ENCODE assay signal across 9 cellular contexts in the genomic region with DNA sequence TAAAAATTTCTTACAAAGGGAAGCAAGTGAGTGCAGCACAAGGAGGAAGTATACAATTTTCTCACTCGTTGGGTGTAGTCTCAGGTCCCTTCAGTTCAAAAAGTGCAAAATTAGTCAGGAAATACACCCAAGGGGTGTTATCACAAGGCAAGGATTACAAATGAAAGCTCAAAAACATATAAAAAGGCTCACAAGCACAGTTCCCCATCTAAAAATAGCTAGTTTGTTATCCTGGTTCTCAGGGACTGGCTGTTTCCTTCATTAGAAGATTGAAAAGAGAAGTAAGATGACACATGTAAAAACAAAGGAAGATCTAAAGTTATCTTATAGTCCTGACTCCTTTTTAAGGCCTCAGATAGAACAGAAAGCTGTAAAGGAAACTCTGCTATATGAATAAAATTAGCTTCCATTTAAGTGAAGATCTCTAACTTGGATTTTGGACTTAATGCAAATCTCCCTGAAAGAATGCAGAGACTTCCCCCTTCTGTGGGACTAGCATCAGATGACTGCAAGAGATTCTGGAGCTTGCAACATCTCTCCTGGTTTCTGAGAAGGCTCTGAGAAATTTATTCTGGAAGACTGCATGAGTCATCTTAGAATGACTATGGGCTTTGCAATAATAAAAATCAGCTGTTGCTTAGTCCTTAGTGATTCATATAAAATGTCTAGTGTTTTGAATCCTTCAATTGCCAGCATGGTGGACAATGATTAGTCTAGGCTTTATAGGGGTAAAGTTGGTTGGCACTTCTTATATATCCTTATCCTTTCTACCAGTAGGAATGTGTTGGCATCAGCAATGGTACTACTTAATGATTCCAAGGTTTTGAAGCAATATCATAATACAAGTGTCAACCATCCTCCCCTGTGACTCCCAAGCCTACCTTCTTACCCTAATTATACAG. TPM values are rescaled to one million over a fixed set of nuclear protein-coding genes. Genes with fewer than 3 reads are reported as not detected.
DNase-seq lines count a peak whose midpoint lies in the region; ATAC-seq and TF ChIP-seq lines count a peak whose summit lies in the region.
"Had no signal": no experiment of that assay in that cellular context is flagged by ENCODE, and none has a peak within 500 bp of the region (broad histone marks: within the 10 kb centered on the region; RNA-seq: fewer than 3 reads in every experiment).

No MANE protein-coding gene starts in this region.

- in situ Hi-C loops in astrocyte of the spinal cord (cut with HindIII; ENCODE audit: low sequenced_read_pairs): no loop called here

- H3K27ac Mint-ChIP-seq in activated naive CD8-positive, alpha-beta T cell treated with anti-CD3 and anti-CD28 coated beads for 36 hours: no peak overlapping the region

- no peak overlapping the region for H3K4me3 ChIP-seq in astrocyte of the spinal cord (ENCODE audit: low read depth, low read length)

- H3K36me3 Mint-ChIP-seq in activated naive CD8-positive, alpha-beta T cell treated with anti-CD3 and anti-CD28 coated beads for 36 hours: no peaks in the 10 kb centered on the region

- H3K4me1 Mint-ChIP-seq in activated naive CD8-positive, alpha-beta T cell treated with anti-CD3 and anti-CD28 coated beads for 36 hours: peaks cover 4% of the 10 kb centered on the region

- DNase-seq in KG1 (lab: John Stamatoyannopoulos, UW) (peak; percentile 41), astrocyte of the spinal cord (ENCODE audit: low read depth, low spot score) (peak; percentile 98), kidney glomerular epithelial cell (lab: John Stamatoyannopoulos, UW) (peak; percentile 93), cerebellar nuclear complex (lab: John Stamatoyannopoulos, UW) (no peak), NCI-H524 (lab: John Stamatoyannopoulos, UW) (no peak)
- no peak for DNase-seq in activated naive CD8-positive, alpha-beta T cell treated with anti-CD3 and anti-CD28 coated beads for 36 hours

- H3K9me3 Mint-ChIP-seq in activated naive CD8-positive, alpha-beta T cell treated with anti-CD3 and anti-CD28 coated beads for 36 hours: no peaks in the 10 kb centered on the region

- no peak for TF ChIP-seq CTCF in astrocyte of the spinal cord (IDR thresholded peaks at IDR 0.05; ENCODE audit: low read depth, low read length)

- H3K27me3 Mint-ChIP-seq in activated naive CD8-positive, alpha-beta T cell treated with anti-CD3 and anti-CD28 coated beads for 36 hours: no peaks in the 10 kb centered on the region

- ATAC-seq in HG03469 (IDR thresholded peaks at IDR 0.05; ENCODE audit: unreplicated experiment): no peak

- no peak overlapping the region for H3K4me3 Mint-ChIP-seq in activated naive CD8-positive, alpha-beta T cell treated with anti-CD3 and anti-CD28 coated beads for 36 hours

- H3K27ac ChIP-seq in temporal lobe (ENCODE audit: low read depth, low read length): peak overlapping the region; percentile 50

RNA-seq across cellular contexts. Expression of a gene that starts 25.4 kb away (rescaled TPM):
- total RNA-seq in temporal lobe: 13.3 TPM
- total RNA-seq in activated naive CD8-positive, alpha-beta T cell treated with anti-CD3 and anti-CD28 coated beads for 36 hours: under 1 TPM; 0.25 to 0.28 TPM

RNA-seq across cellular contexts. Expression of a gene that starts 35.1 kb away (rescaled TPM):
- not detected for total RNA-seq in temporal lobe
- not detected for total RNA-seq in activated naive CD8-positive, alpha-beta T cell treated with anti-CD3 and anti-CD28 coated beads for 36 hours
- total RNA-seq: pulmonary artery endothelial cell had no signal

Comparison
In these comparisons a context has a peak if more than half of its experiments do, and no peak if none do; other contexts are left out.
1. DNase-seq: peak in KG1 (single experiment), astrocyte of the spinal cord (single experiment) and kidney glomerular epithelial cell (single experiment); none in cerebellar nuclear complex (0 of 2), NCI-H524 (0 of 2) and activated naive CD8-positive, alpha-beta T cell treated with anti-CD3 and anti-CD28 coated beads for 36 hours (single experiment).
2. RNA of a gene that starts 25.4 kb away (total RNA-seq): 13.3 TPM in temporal lobe (single experiment); 0.25 to 0.28 TPM in activated naive CD8-positive, alpha-beta T cell treated with anti-CD3 and anti-CD28 coated beads for 36 hours; every median in the first group is over 10 times any median in the second.